ENCODE assay signal across 18 cellular contexts in the genomic region with DNA sequence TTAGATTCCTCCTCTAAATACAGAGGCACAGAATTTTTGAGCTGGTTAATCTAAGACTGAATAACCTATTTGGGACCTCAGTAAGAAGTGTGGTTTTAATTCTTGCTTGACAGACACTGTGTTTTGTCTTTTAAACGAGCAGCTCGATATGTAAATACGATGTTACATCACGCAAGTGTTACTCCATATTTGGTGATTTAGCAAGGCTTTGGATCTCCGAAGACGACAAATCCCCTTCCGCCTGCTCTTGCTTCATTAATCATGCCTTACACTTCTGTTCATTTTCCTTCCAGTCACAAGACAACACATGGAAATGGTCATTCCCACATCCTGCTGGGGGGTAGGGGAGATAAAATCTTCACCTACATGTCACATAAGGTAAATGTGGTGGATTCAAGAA. TPM values are rescaled to one million over a fixed set of nuclear protein-coding genes. Genes with fewer than 3 reads are reported as not detected.
DNase-seq lines count a peak whose midpoint lies in the region; ATAC-seq, FAIRE-seq and TF ChIP-seq lines count a peak whose summit lies in the region.
"Had no signal": no experiment of that assay in that cellular context is flagged by ENCODE, and none has a peak within 500 bp of the region (broad histone marks: within the 10 kb centered on the region; RNA-seq: fewer than 3 reads in every experiment).

No MANE protein-coding gene starts in this region.

- no peak overlapping the region for H3K27ac Mint-ChIP-seq in MCF 10A (ENCODE audit: low read depth, unreplicated experiment)
- H3K27ac Mint-ChIP-seq: stimulated activated effector memory CD8-positive, alpha-beta T cell treated with anti-CD3 and anti-CD28 coated beads, Interleukin-12 subunit alpha, Interleukin-12 subunit beta, amount 100 ng/mL, for 72 hours had no signal

- peaks cover 6% of the 10 kb centered on the region for H3K4me1 Mint-ChIP-seq in MCF 10A (ENCODE audit: insufficient read depth, unreplicated experiment)

- CTCF ChIA-PET in MCF 10A (lab: Yijun Ruan, JAX) = interaction anchor here (1.0 kb wide), 1 partner anchor 16 kb away, joined by 3 read pairs; no protein-coding TSS in a partner anchor

- H3K27ac ChIP-seq in DOHH2 (ENCODE audit: low read depth, low read length) = peak overlapping the region; percentile 95
- no peak overlapping the region for H3K27ac ChIP-seq in KMS-11
- peak overlapping the region; percentile 82 for H3K27ac ChIP-seq in epithelial cell of prostate
- H3K27ac ChIP-seq in pancreas = no peak overlapping the region

- intact Hi-C loops in pancreas (cut with DNase I) = loop anchor here in 1 of 3 donors (10.0 kb wide), 1 partner anchor 49 kb away; no protein-coding TSS in a partner anchor
- intact Hi-C loops in MCF 10A (cut with micrococcal nuclease) = no loop called here
- intact Hi-C loops in posterior cingulate gyrus (cut with DNase I) = loop anchor here (10.0 kb wide), 1 partner anchor 1779 kb away; no protein-coding TSS in a partner anchor

- no peak overlapping the region for H2AFZ ChIP-seq in KMS-11 (ENCODE audit: low read depth)

- no TSS peak for BruUV-seq in MCF 10A (replicated peaks; lab: Mats Ljungman, UMichigan)

- H3K36me3 ChIP-seq in DOHH2 (ENCODE audit: control insufficient read depth, low read length) (peaks cover 100% of the 10 kb centered on the region), KMS-11 (ENCODE audit: insufficient read depth) (no peaks in the 10 kb centered on the region), pancreas (peaks cover 0 to 5% (median 0%) of the 10 kb centered on the region in 3 donors)

- H3K4me2 ChIP-seq in DOHH2 (ENCODE audit: low read length) = peak overlapping the region; percentile 95
- peak overlapping the region; percentile 97; the same call in 1 of the 2 replicates for H3K4me2 ChIP-seq in KMS-11

- DNase-seq in epithelial cell of prostate (ENCODE audit: low read depth, low spot score) (peak; percentile 56), pancreas (no peak), SHP77 treated with DMSO at 0.1 percent for 48 hours (lab: John Stamatoyannopoulos, UW) (no peak), cerebellar cortex (ENCODE audit: low spot score) (no peak), MCF 10A (ENCODE audit: unreplicated experiment) (no peak), posterior cingulate gyrus (no peak)
- DNase-seq: activated CD4-positive, alpha-beta T cell treated with anti-CD3 and anti-CD28 coated beads for 1 hour; BE2C; foreskin fibroblast; islet precursor cell; MM.1S; NCI-H2171; retina; stimulated activated CD4-positive, alpha-beta T cell treated with anti-CD3 and anti-CD28 coated beads, Interleukin-2, amount 100 ng/mL, for 48 hours had no signal

- no peaks in the 10 kb centered on the region for H3K9me3 Mint-ChIP-seq in MCF 10A (ENCODE audit: unreplicated experiment)
- H3K9me3 Mint-ChIP-seq: stimulated activated effector memory CD8-positive, alpha-beta T cell treated with anti-CD3 and anti-CD28 coated beads, Interleukin-12 subunit alpha, Interleukin-12 subunit beta, amount 100 ng/mL, for 72 hours had no signal

- no peaks in the 10 kb centered on the region for H3K27me3 Mint-ChIP-seq in MCF 10A (ENCODE audit: insufficient read depth, unreplicated experiment)

- no peak overlapping the region for H3K9ac ChIP-seq in KMS-11

- H3K9me3 ChIP-seq in DOHH2 (ENCODE audit: control insufficient read depth, insufficient read depth, low read length) (no peaks in the 10 kb centered on the region), pancreas (no peaks in the 10 kb centered on the region)
- H3K9me3 ChIP-seq: BE2C had no signal

- ATAC-seq in pancreas = no peak
- ATAC-seq: stimulated activated effector memory CD8-positive, alpha-beta T cell treated with anti-CD3 and anti-CD28 coated beads, Interleukin-12 subunit alpha, Interleukin-12 subunit beta, amount 100 ng/mL, for 72 hours had no signal

- H3K4me1 ChIP-seq in DOHH2 (ENCODE audit: control insufficient read depth, low read length) (peaks cover 98% of the 10 kb centered on the region), KMS-11 (ENCODE audit: low read depth, poor library complexity, severe bottlenecking) (peaks cover 52% of the 10 kb centered on the region), pancreas (peaks cover 6 to 32% (median 23%) of the 10 kb centered on the region in 3 donors)

- no peak for TF ChIP-seq CTCF in DOHH2 (IDR thresholded peaks at IDR 0.05; ENCODE audit: low read depth, low read length, poor library complexity, severe bottlenecking)
- TF ChIP-seq CTCF in KMS-11 (conservative IDR thresholded peaks at IDR 0.05; ENCODE audit: low read depth, low read length) = no peak
- no peak for TF ChIP-seq CTCF in pancreas (IDR thresholded peaks at IDR 0.05)
- TF ChIP-seq CTCF in MCF 10A (IDR thresholded peaks at IDR 0.05; ENCODE audit: unreplicated experiment) = no peak

- peaks cover 100% of the 10 kb centered on the region for H3K79me2 ChIP-seq in DOHH2 (ENCODE audit: control insufficient read depth, low read length)
- H3K79me2 ChIP-seq in KMS-11 (ENCODE audit: insufficient read depth, low read depth) = peaks cover 85% of the 10 kb centered on the region

- peak; percentile 17 for FAIRE-seq in pancreas (lab: Jason Lieb, UNC)

- H3K4me3 Mint-ChIP-seq in MCF 10A (ENCODE audit: unreplicated experiment) = no peak overlapping the region
- H3K4me3 Mint-ChIP-seq: stimulated activated effector memory CD8-positive, alpha-beta T cell treated with anti-CD3 and anti-CD28 coated beads, Interleukin-12 subunit alpha, Interleukin-12 subunit beta, amount 100 ng/mL, for 72 hours had no signal

- peaks cover 36% of the 10 kb centered on the region for H3K36me3 Mint-ChIP-seq in MCF 10A (ENCODE audit: insufficient read depth, unreplicated experiment)
- H3K36me3 Mint-ChIP-seq: stimulated activated effector memory CD8-positive, alpha-beta T cell treated with anti-CD3 and anti-CD28 coated beads, Interleukin-12 subunit alpha, Interleukin-12 subunit beta, amount 100 ng/mL, for 72 hours had no signal

- peaks cover 48% of the 10 kb centered on the region for H3F3A ChIP-seq in DOHH2 (ENCODE audit: control insufficient read depth, insufficient read depth)

- POLR2A ChIA-PET in MCF 10A (lab: Yijun Ruan, JAX) = no interaction called here

- no peaks in the 10 kb centered on the region for H3K27me3 ChIP-seq in DOHH2 (ENCODE audit: control insufficient read depth, low read length)
- H3K27me3 ChIP-seq in KMS-11 (ENCODE audit: insufficient read depth, low read depth) = no peaks in the 10 kb centered on the region
- no peaks in the 10 kb centered on the region for H3K27me3 ChIP-seq in pancreas
- H3K27me3 ChIP-seq: BE2C had no signal

- 86 to 91% methylated on average over 7 of the region's 7 CpGs for WGBS in pancreas, 2 donors

- no peaks in the 10 kb centered on the region for H3K9me2 ChIP-seq in DOHH2 (replicated peaks; ENCODE audit: control insufficient read depth, low read length)

- peaks cover 61% of the 10 kb centered on the region for H4K20me1 ChIP-seq in DOHH2 (ENCODE audit: control insufficient read depth, insufficient read depth, low read depth, low read length)
- H4K20me1 ChIP-seq in KMS-11 (ENCODE audit: insufficient read depth) = no peaks in the 10 kb centered on the region

- H3K4me3 ChIP-seq in DOHH2 (ENCODE audit: low read length) = peak overlapping the region; percentile 88
- H3K4me3 ChIP-seq in KMS-11 (IDR thresholded peaks at IDR 0.05; ENCODE audit: insufficient read depth, low read depth, low read length) = no peak overlapping the region
- H3K4me3 ChIP-seq in pancreas = no peak overlapping the region

RNA-seq across cellular contexts. Expression of gene BCL11A, which starts 9.4 kb away (rescaled TPM):
- total RNA-seq in pancreas (10 to 100 TPM in 5 of 6 donors, 1 to 10 TPM in 1; 9.4 to 16.1 (median 13.3) TPM), MCF 10A (2022) (4.3 and 5.3 TPM in 2 replicates)
- 1 to 10 TPM; 4.4 to 8.1 TPM for polyA plus RNA-seq in pancreas
- total RNA-seq: T-helper 1 cell treated with Interleukin-12 subunit alpha and Interleukin-12 subunit beta and Interleukin-4 antibody, amounts not matched to agents 30 ng/mL and 1 ng/mL, for 36 hours had no signal

Comparison
In these comparisons a context has a peak if more than half of its experiments do, and no peak if none do; other contexts are left out.
1. H3K27ac ChIP-seq: peak in DOHH2 (single experiment) and epithelial cell of prostate (single experiment); none in KMS-11 (single experiment) and pancreas (0 of 4).